15 cellular contexts compared by ENCODE assay signal in the genomic region with DNA sequence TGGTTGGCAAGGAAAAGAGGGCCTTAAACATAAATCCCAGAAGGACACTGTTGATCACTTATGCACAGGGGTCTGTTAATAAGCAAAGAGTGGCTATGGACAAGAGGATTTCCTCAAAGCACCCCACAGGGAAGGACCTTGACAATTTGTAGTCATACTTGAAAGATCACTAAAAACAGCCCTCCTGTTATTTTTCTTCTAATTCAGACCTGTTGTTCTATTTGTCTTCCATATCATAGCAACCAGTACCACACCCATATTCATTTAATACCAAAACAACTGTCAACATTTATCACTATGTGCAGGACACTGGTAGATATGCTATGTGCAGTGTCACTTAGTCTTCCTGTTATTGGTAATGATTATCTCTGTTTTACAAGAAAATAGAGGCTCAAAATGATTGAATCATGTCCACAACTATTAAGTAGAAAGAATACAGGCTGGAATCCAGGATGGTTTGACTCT. TPM values are rescaled to one million over a fixed set of nuclear protein-coding genes. Genes with fewer than 3 reads are reported as not detected.
DNase-seq lines count a peak whose midpoint lies in the region; ATAC-seq, FAIRE-seq and TF ChIP-seq lines count a peak whose summit lies in the region.
"Had no signal": no experiment of that assay in that cellular context is flagged by ENCODE, and none has a peak within 500 bp of the region (broad histone marks: within the 10 kb centered on the region; RNA-seq: fewer than 3 reads in every experiment).

No MANE protein-coding gene starts in this region.

- no peaks in the 10 kb centered on the region for H4K20me1 ChIP-seq in hepatocyte (ENCODE audit: insufficient read depth, poor library complexity, severe bottlenecking)

- H3K4me2 ChIP-seq in hepatocyte = no peak overlapping the region
- H3K4me2 ChIP-seq: PC-9 had no signal

- peaks cover 18% of the 10 kb centered on the region for H3K4me1 ChIP-seq in hepatocyte (ENCODE audit: insufficient read depth)
- peaks cover 0 to 2% of the 10 kb centered on the region in 2 donors for H3K4me1 ChIP-seq in small intestine (ENCODE audit: control insufficient read depth in 2 of 2, insufficient read depth in 1 of 2, low read depth in 1 of 2, low read length in 1 of 2)
- H3K4me1 ChIP-seq in aorta (ENCODE audit: control insufficient read depth in 1 of 2, insufficient read depth in 2 of 2, low read length in 2 of 2) = no peaks in the 10 kb centered on the region

- H3K4me1 Mint-ChIP-seq in T-cell = peaks cover 26 to 34% (median 32%) of the 10 kb centered on the region in 3 donors

- H3K36me3 ChIP-seq in hepatocyte (replicated peaks; ENCODE audit: insufficient read depth, low read depth) = no peaks in the 10 kb centered on the region
- peaks cover 0 to 3% of the 10 kb centered on the region in 2 donors for H3K36me3 ChIP-seq in small intestine (ENCODE audit: control insufficient read depth in 2 of 2, insufficient read depth in 2 of 2, low read length in 2 of 2)
- peaks cover 0 to 1% of the 10 kb centered on the region in 2 donors for H3K36me3 ChIP-seq in aorta (ENCODE audit: control insufficient read depth in 1 of 2, insufficient read depth in 2 of 2, low read length in 1 of 2)

- no peak for ATAC-seq in T-cell (replicated peaks in 1 of 4)
- ATAC-seq in aorta (ENCODE audit: low FRiP score) = no peak
- ATAC-seq in GM18520 (IDR thresholded peaks at IDR 0.05; ENCODE audit: unreplicated experiment) = no peak
- ATAC-seq: mucosa of descending colon, right cardiac atrium had no signal

- H3K4me3 ChIP-seq in hepatocyte (no peak overlapping the region), small intestine (ENCODE audit: low read depth in 1 of 2, low read length in 2 of 2) (no peak overlapping the region), aorta (ENCODE audit: low read length in 2 of 2) (no peak overlapping the region)
- H3K4me3 ChIP-seq: mucosa of descending colon, PC-9 had no signal

- POLR2A ChIA-PET in T-cell (lab: Charles Lee) = no interaction called here

- H3K9me3 ChIP-seq in hepatocyte (ENCODE audit: low read depth) (no peaks in the 10 kb centered on the region), small intestine (ENCODE audit: control insufficient read depth, low read depth) (no peaks in the 10 kb centered on the region), aorta (ENCODE audit: control insufficient read depth, low read length) (no peaks in the 10 kb centered on the region)
- H3K9me3 ChIP-seq: mucosa of descending colon had no signal

- no peak overlapping the region for H2AFZ ChIP-seq in hepatocyte
- H2AFZ ChIP-seq: PC-9 had no signal

- H3K27ac Mint-ChIP-seq in T-cell = peak overlapping the region; percentile 55 to 62

- H3K27me3 Mint-ChIP-seq in T-cell = no peaks in the 10 kb centered on the region

- H3K27me3 ChIP-seq in hepatocyte (no peaks in the 10 kb centered on the region), small intestine (ENCODE audit: control insufficient read depth in 2 of 2, insufficient read depth in 2 of 2, low read length in 2 of 2) (no peaks in the 10 kb centered on the region), aorta (ENCODE audit: control insufficient read depth in 1 of 2, insufficient read depth in 2 of 2, low read length in 1 of 2) (no peaks in the 10 kb centered on the region)

- peak; percentile 55 for DNase-seq in DMS53 (lab: John Stamatoyannopoulos, UW)
- no peak for DNase-seq in DMS53 treated with DMSO at 0.1 percent for 48 hours (lab: John Stamatoyannopoulos, UW; ENCODE audit: unreplicated experiment)
- no peak for DNase-seq in T-cell
- no peak for DNase-seq in hepatocyte (ENCODE audit: low spot score)
- peak; percentile 40 for DNase-seq in small intestine
- no peak for DNase-seq in aorta
- DNase-seq in occipital lobe (lab: John Stamatoyannopoulos, UW) = no peak
- DNase-seq: COR-L47, mucosa of descending colon, NCI-H1048, right cardiac atrium, T-helper 2 cell had no signal

- TF ChIP-seq CTCF in hepatocyte (IDR thresholded peaks at IDR 0.05; ENCODE audit: poor library complexity) = no peak

- FAIRE-seq in small intestine (lab: Jason Lieb, UNC) = no peak

- intact Hi-C loops in aorta (cut with DNase I) = no loop called here

- H3K79me2 ChIP-seq in hepatocyte = peaks cover 20% of the 10 kb centered on the region

- H3K27ac ChIP-seq in hepatocyte (peak overlapping the region; percentile 68), small intestine (ENCODE audit: low read depth in 1 of 2, low read length in 1 of 2) (no peak overlapping the region), aorta (ENCODE audit: low read depth in 1 of 2, low read length in 2 of 2) (no peak overlapping the region)
- H3K27ac ChIP-seq: PC-9 had no signal

- CTCF ChIA-PET in T-cell (lab: Charles Lee) = interaction anchor here in 1 of 2 donors (0.5 kb wide), 1 partner anchor 45 kb away, joined by 3 read pairs; no protein-coding TSS in a partner anchor

- peak overlapping the region in 1 of 3 donors; percentile 1 for H3K4me3 Mint-ChIP-seq in T-cell

- peaks cover 3% of the 10 kb centered on the region for H3K36me3 Mint-ChIP-seq in T-cell

- no peaks in the 10 kb centered on the region for H3K9me2 ChIP-seq in hepatocyte (replicated peaks; ENCODE audit: insufficient read depth)

- H3K9me3 Mint-ChIP-seq in T-cell = no peaks in the 10 kb centered on the region

RNA-seq across cellular contexts. Expression of gene DYNLRB1, which starts 3.2 kb away (rescaled TPM):
- total RNA-seq in T-cell (10 to 100 TPM; 49.6 to 83.6 (median 73.8) TPM), hepatocyte (103 and 147 TPM in 2 replicates), aorta (100 to 1,000 TPM; 120 to 143 TPM), occipital lobe (33.5 TPM)
- polyA plus RNA-seq in hepatocyte (224 and 228 TPM in 2 replicates), small intestine (100 to 1,000 TPM; 147 to 306 (median 260) TPM), aorta (100 to 1,000 TPM; 302 to 305 TPM)

RNA-seq across cellular contexts. Expression of gene MAP1LC3A, which starts 45.5 kb away (rescaled TPM):
- 10 to 100 TPM in 2 of 5 donors, 1 to 10 TPM in 3; 2.3 to 15.5 (median 2.6) TPM for total RNA-seq in T-cell
- total RNA-seq in hepatocyte = 28.1 and 32.1 TPM in 2 replicates
- polyA plus RNA-seq in hepatocyte = 77.1 and 81.8 TPM in 2 replicates
- 10 to 100 TPM; 49.4 to 83.6 (median 57.8) TPM for polyA plus RNA-seq in small intestine
- total RNA-seq in aorta = 10 to 100 TPM; 45.0 to 46.1 TPM
- polyA plus RNA-seq in aorta = 10 to 100 TPM; 32.6 to 92.9 TPM
- total RNA-seq in occipital lobe = 30.7 TPM
- total RNA-seq: HT1080, PC-9 had no signal

Comparison
In these comparisons a context has a peak if more than half of its experiments do, and no peak if none do; other contexts are left out.
1. DNase-seq: peak in DMS53 (single experiment) and small intestine (single experiment); none in DMS53 treated with DMSO at 0.1 percent for 48 hours (single experiment), T-cell (0 of 34), hepatocyte (single experiment), aorta (0 of 2) and occipital lobe (single experiment).